ENCODE assay signal across 12 cellular contexts in genomic region chr9:137169764-137170460, GRCh38. TPM values are rescaled to one million over a fixed set of nuclear protein-coding genes. Genes with fewer than 3 reads are reported as not detected.
A peak's percentile ranks its signal among the peaks of the same experiment; 100 is the strongest.
DNase-seq lines count a peak whose midpoint lies in the region; ATAC-seq and TF ChIP-seq lines count a peak whose summit lies in the region.
"Had no signal": no experiment of that assay in that cellular context is flagged by ENCODE, and none has a peak within 500 bp of the region (broad histone marks: within the 10 kb centered on the region; RNA-seq: fewer than 3 reads in every experiment).

LRRC26 (minus strand) TSS chr9:137170051; CDS start chr9:137169943, 108 bp downstream.

- H3K27me3 Mint-ChIP-seq in stimulated activated naive CD8-positive, alpha-beta T cell treated with anti-CD3 and anti-CD28 coated beads, Interleukin-15, amount 100 ng/mL, for 72 hours = peaks cover 77% of the 10 kb centered on the region

- DNase-seq in stimulated activated naive CD8-positive, alpha-beta T cell treated with anti-CD3 and anti-CD28 coated beads, Interleukin-15, amount 100 ng/mL, for 72 hours = no peak
- no peak for DNase-seq in stimulated activated naive CD8-positive, alpha-beta T cell treated with anti-CD3 and anti-CD28 coated beads, Interleukin-15, Interleukin-2, amounts not matched to agents 100 U/mL and 50 U/mL, for 24 hours
- DNase-seq in mammary epithelial cell (no peak), mucosa of descending colon (peak; percentile 63 to 77 (median 73)), vagina (ENCODE audit: extremely low spot score in 2 of 2) (no peak), caudate nucleus (lab: John Stamatoyannopoulos, UW) (no peak)
- DNase-seq: NCI-H1436 treated with DMSO at 0.1 percent for 48 hours had no signal

- H3K9me3 Mint-ChIP-seq in stimulated activated naive CD8-positive, alpha-beta T cell treated with anti-CD3 and anti-CD28 coated beads, Interleukin-15, amount 100 ng/mL, for 72 hours = no peaks in the 10 kb centered on the region

- no peak within 1 kb of the TSS for H3K27ac Mint-ChIP-seq in stimulated activated naive CD8-positive, alpha-beta T cell treated with anti-CD3 and anti-CD28 coated beads, Interleukin-15, amount 100 ng/mL, for 72 hours

- intact Hi-C loops in mammary epithelial cell (cut with micrococcal nuclease) = no loop called here
- intact Hi-C loops in mucosa of descending colon (cut with DNase I, micrococcal nuclease) = no loop called here
- intact Hi-C loops in vagina (cut with DNase I) = loop anchor here (10.0 kb wide), 1 partner anchor 245 kb away; no protein-coding TSS in a partner anchor

- H3K27ac ChIP-seq in mammary epithelial cell (ENCODE audit: insufficient read depth, low read depth, low read length) (no peak within 1 kb of the TSS), vagina (no peak within 1 kb of the TSS), caudate nucleus (ENCODE audit: low read depth, low read length) (no peak within 1 kb of the TSS)

- H4K20me1 ChIP-seq in mammary epithelial cell (ENCODE audit: insufficient read depth, low read length) = peaks cover 20% of the 10 kb centered on the region

- H3K79me2 ChIP-seq in mammary epithelial cell (ENCODE audit: insufficient read depth, low read length) = no peaks in the 10 kb centered on the region

- whole genome bisulfite sequencing in mammary epithelial cell (ENCODE audit: low coverage, missing lambda C conversion rate) = 60% methylated on average over 1 of the region's 57 CpGs

- TF ChIP-seq CTCF in mammary epithelial cell (conservative IDR thresholded peaks at IDR 0.05 in 1 of 2, IDR thresholded peaks at IDR 0.05 in 1 of 2; ENCODE audit: extremely low read depth in 1 of 2, insufficient read depth in 1 of 2, low read depth in 1 of 2, low read length in 2 of 2) (no peak), mucosa of descending colon (IDR thresholded peaks at IDR 0.05) (no peak), vagina (IDR thresholded peaks at IDR 0.05) (no peak)

- H3K9me3 ChIP-seq in mammary epithelial cell (replicated peaks; ENCODE audit: insufficient read depth, low read length) (no peaks in the 10 kb centered on the region), mucosa of descending colon (no peaks in the 10 kb centered on the region), vagina (no peaks in the 10 kb centered on the region)
- H3K9me3 ChIP-seq: HAP-1 had no signal

- H3K4me3 ChIP-seq in mammary epithelial cell (replicated peaks in 1 of 3; ENCODE audit: insufficient read depth in 1 of 3, low read depth in 2 of 3, low read length in 3 of 3) (peak within 1 kb of the TSS in 1 of 3 experiments; percentile 22), mucosa of descending colon (peak within 1 kb of the TSS; percentile 11), vagina (peak within 1 kb of the TSS; percentile 23 to 48)
- H3K4me3 ChIP-seq: HAP-1 had no signal

- peaks cover 25% of the 10 kb centered on the region for H3K4me1 Mint-ChIP-seq in stimulated activated naive CD8-positive, alpha-beta T cell treated with anti-CD3 and anti-CD28 coated beads, Interleukin-15, amount 100 ng/mL, for 72 hours

- H3K36me3 ChIP-seq in mammary epithelial cell (ENCODE audit: insufficient read depth, low read length) (no peaks in the 10 kb centered on the region), mucosa of descending colon (ENCODE audit: low read depth) (no peaks in the 10 kb centered on the region), vagina (no peaks in the 10 kb centered on the region)
- H3K36me3 ChIP-seq: HAP-1 had no signal

- no TSS peak for BruUV-seq in mammary epithelial cell (replicated peaks; lab: Mats Ljungman, UMichigan)

- in situ Hi-C loops in mammary epithelial cell (cut with MboI; ENCODE audit: low sequenced_read_pairs in 2 of 2) = no loop called here

- H3K27me3 ChIP-seq in mammary epithelial cell (ENCODE audit: insufficient read depth, low read length) (peaks cover 44% of the 10 kb centered on the region), vagina (peaks cover 35% of the 10 kb centered on the region)

- H3K4me1 ChIP-seq in mammary epithelial cell (ENCODE audit: insufficient read depth, low read length) (peaks cover 12% of the 10 kb centered on the region), mucosa of descending colon (ENCODE audit: low read depth) (peaks cover 42% of the 10 kb centered on the region), vagina (peaks cover 35% of the 10 kb centered on the region)
- H3K4me1 ChIP-seq: HAP-1 had no signal

- dilution Hi-C loops in mammary epithelial cell (cut with HindIII; ENCODE audit: low sequenced_read_pairs) = loop anchor here (5.0 to 10.0 kb wide), 2 partner anchors 245 to 363 kb away; partner anchors contain the start of gene RABL6

- peak within 1 kb of the TSS; percentile 72 for H3K4me2 ChIP-seq in mammary epithelial cell (ENCODE audit: insufficient read depth, low read depth, low read length)

- TF ChIP-seq POLR2A in vagina (IDR thresholded peaks at IDR 0.05) = no peak

- H3K9ac ChIP-seq in mammary epithelial cell (ENCODE audit: insufficient read depth, low read length) = no peak within 1 kb of the TSS

- CTCF ChIA-PET in mammary epithelial cell (lab: Charles Lee; ENCODE audit: low non-redundant PET) = no interaction called here

- peak within 1 kb of the TSS; percentile 72 to 77 for H3K4me3 Mint-ChIP-seq in stimulated activated naive CD8-positive, alpha-beta T cell treated with anti-CD3 and anti-CD28 coated beads, Interleukin-15, amount 100 ng/mL, for 72 hours

- peak within 1 kb of the TSS; percentile 5 for H2AFZ ChIP-seq in mammary epithelial cell (ENCODE audit: low read depth, low read length)

- ATAC-seq in stimulated activated naive CD8-positive, alpha-beta T cell treated with anti-CD3 and anti-CD28 coated beads, Interleukin-15, amount 100 ng/mL, for 72 hours = no peak
- ATAC-seq in stimulated activated naive CD8-positive, alpha-beta T cell treated with anti-CD3 and anti-CD28 coated beads, Interleukin-15, Interleukin-2, amounts not matched to agents 100 U/mL and 50 U/mL, for 24 hours = no peak
- ATAC-seq in mucosa of descending colon = peak; percentile 35
- no peak for ATAC-seq in GM18868 (IDR thresholded peaks at IDR 0.05; ENCODE audit: unreplicated experiment)
- ATAC-seq in GM21825 (IDR thresholded peaks at IDR 0.05; ENCODE audit: unreplicated experiment) = no peak

RNA-seq across cellular contexts. Expression of gene LRRC26, which starts in this region (rescaled TPM):
- total RNA-seq in mammary epithelial cell = under 1 TPM in 1 of 2 donors, not detected in 1; 0.17 TPM
- polyA plus RNA-seq in mammary epithelial cell = not detected
- not detected for polyA minus RNA-seq in mammary epithelial cell
- 10 to 100 TPM; 18.7 to 63.0 (median 58.9) TPM for total RNA-seq in mucosa of descending colon
- total RNA-seq in vagina = not detected
- total RNA-seq: activated CD8-positive, alpha-beta memory T cell treated with anti-CD3 and anti-CD28 coated beads for 36 hours; Daoy had no signal

Comparison
In these comparisons a context has a peak if more than half of its experiments do, and no peak if none do; other contexts are left out.
1. RNA of gene LRRC26 (total RNA-seq): 18.7 to 63.0 TPM in mucosa of descending colon; 0.17 TPM in mammary epithelial cell and not detected in vagina (single experiment); every median in the first group is over 10 times any median in the second.
2. DNase-seq: peak in mucosa of descending colon (3 of 3); none in stimulated activated naive CD8-positive, alpha-beta T cell treated with anti-CD3 and anti-CD28 coated beads, Interleukin-15, amount 100 ng/mL, for 72 hours (0 of 2), stimulated activated naive CD8-positive, alpha-beta T cell treated with anti-CD3 and anti-CD28 coated beads, Interleukin-15, Interleukin-2, amounts not matched to agents 100 U/mL and 50 U/mL, for 24 hours (single experiment), mammary epithelial cell (single experiment), vagina (0 of 2) and caudate nucleus (0 of 61).